ENCODE assay signal across 1 cellular context in the genomic region with DNA sequence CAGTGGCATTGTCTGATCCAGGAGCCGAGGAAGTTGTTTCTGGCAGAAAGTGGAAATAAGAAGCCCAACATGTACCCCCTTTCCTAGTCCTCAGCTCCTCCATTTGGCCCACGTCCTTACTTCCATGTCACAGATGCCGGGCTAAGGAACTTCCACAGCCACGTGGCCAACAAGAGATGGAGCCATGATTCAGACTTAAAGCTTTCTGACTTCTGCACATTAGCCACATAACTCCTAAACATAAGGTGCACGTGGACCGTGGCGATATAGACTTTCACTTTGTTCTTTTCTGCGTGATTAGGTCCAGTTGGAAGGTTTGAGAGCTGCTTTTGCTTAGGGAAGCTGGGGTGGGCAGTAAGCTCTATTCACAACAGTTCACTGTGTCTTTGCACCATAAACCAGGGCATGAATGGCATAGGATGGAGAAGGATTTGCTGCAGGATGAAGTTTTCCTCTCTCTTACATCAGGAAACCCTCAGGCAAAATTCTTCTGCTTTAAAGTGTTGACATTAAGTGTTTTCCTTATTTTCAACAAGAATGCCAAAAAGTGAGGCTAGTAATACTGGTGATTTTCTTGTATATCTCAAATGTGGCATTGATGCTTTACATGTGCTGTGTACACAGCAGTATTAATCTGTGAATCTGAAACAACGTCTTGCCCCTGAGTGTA.
TF ChIP-seq lines count a peak whose summit lies in the region.

No MANE protein-coding gene starts in this region.

TF ChIP-seq in IMR-90, 13 proteins besides CTCF, POLR2A, EP300 and RAD21:
- TF ChIP-seq RFX5 (IDR thresholded peaks at IDR 0.05; ENCODE audit: low read depth, low read length) (no peak), MAFK (IDR thresholded peaks at IDR 0.05; ENCODE audit: low read depth, low read length) (no peak), BHLHE40 (IDR thresholded peaks at IDR 0.05; ENCODE audit: low read depth, low read length) (no peak), SMC3 (IDR thresholded peaks at IDR 0.05; ENCODE audit: low read depth, low read length) (no peak), MXI1 (IDR thresholded peaks at IDR 0.05; ENCODE audit: borderline replicate concordance, low read depth, low read length) (no peak), FOS (IDR thresholded peaks at IDR 0.05; ENCODE audit: low read depth, low read length) (no peak), NFE2L2 (IDR thresholded peaks at IDR 0.05; ENCODE audit: low read depth, low read length) (no peak), RCOR1 (IDR thresholded peaks at IDR 0.05; ENCODE audit: insufficient replicate concordance, low read length) (no peak), CHD1 (IDR thresholded peaks at IDR 0.05; ENCODE audit: low read depth, low read length) (no peak), MAZ (IDR thresholded peaks at IDR 0.05; ENCODE audit: borderline replicate concordance, low read depth, low read length) (no peak)
- TF ChIP-seq, protein P1, sequence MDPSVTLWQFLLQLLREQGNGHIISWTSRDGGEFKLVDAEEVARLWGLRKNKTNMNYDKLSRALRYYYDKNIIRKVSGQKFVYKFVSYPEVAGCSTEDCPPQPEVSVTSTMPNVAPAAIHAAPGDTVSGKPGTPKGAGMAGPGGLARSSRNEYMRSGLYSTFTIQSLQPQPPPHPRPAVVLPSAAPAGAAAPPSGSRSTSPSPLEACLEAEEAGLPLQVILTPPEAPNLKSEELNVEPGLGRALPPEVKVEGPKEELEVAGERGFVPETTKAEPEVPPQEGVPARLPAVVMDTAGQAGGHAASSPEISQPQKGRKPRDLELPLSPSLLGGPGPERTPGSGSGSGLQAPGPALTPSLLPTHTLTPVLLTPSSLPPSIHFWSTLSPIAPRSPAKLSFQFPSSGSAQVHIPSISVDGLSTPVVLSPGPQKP (IDR thresholded peaks at IDR 0.05; ENCODE audit: borderline replicate concordance, low read depth, low read length): no peak
- TF ChIP-seq, protein P2, sequence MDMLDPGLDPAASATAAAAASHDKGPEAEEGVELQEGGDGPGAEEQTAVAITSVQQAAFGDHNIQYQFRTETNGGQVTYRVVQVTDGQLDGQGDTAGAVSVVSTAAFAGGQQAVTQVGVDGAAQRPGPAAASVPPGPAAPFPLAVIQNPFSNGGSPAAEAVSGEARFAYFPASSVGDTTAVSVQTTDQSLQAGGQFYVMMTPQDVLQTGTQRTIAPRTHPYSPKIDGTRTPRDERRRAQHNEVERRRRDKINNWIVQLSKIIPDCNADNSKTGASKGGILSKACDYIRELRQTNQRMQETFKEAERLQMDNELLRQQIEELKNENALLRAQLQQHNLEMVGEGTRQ (IDR thresholded peaks at IDR 0.05; ENCODE audit: low read depth, low read length): no peak
